In the genomic region with DNA sequence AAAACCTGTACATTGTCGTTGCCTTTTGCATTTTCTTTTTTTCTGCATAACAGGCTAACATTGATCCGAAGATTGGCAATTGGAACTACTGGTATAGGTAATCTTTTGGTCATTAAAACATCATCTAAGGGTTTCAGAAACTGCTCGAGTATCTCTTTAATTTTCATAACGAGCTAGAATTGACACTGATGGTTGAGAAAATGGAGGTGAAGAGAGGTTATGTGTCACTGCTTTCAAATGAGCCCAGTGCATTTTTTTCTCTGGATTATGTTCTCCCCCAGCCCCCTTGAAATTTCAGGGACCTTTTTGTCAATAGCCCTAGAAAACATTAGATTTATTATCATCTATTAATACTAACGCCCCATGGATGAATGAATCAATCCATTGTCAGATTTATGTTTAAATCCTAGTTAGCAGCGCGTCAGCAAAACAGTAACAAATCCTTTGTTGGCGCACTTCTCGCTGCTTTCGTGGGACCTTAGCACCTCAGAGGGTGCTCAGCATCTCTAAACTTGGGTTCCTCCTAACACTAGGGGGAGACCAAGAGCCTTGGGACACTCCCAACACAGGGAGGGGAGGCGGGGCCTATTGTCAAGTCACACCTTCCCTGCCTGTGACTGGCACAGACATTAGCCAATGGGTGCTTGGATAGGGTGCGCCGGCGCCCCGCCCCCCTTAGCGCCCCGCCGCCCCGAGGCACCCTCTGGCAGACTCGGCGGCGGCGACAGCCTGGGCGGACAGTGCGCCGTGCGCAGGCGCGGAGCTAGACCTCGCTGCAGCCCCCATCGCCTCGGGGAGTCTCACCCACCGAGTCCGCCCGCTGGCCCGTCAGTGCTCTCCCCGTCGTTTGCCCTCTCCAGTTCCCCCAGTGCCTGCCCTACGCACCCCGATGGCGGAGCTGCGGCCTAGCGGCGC, we compare ENCODE assay signal across 8 cellular contexts. TPM values are rescaled to one million over a fixed set of nuclear protein-coding genes. Genes with fewer than 3 reads are reported as not detected.
DNase-seq lines count a peak whose midpoint lies in the region; ATAC-seq and TF ChIP-seq lines count a peak whose summit lies in the region.

A gene (plus strand): TSS at position 709 of the 915 bp plus-strand sequence. CDS start 181 bp downstream, at position 890.

- peaks cover 7% of the 10 kb centered on the region for H3K4me1 ChIP-seq in right cardiac atrium (ENCODE audit: control insufficient read depth, insufficient read depth, low read length)
- H3K4me1 ChIP-seq in vagina, result peaks cover 72% of the 10 kb centered on the region

- H3K27me3 ChIP-seq in right cardiac atrium (ENCODE audit: control insufficient read depth, insufficient read depth) (no peaks in the 10 kb centered on the region), vagina (no peaks in the 10 kb centered on the region)

- ATAC-seq in HG02885 (IDR thresholded peaks at IDR 0.05; ENCODE audit: poor library complexity, unreplicated experiment), result peak; percentile 71
- peak; percentile 89 for ATAC-seq in right cardiac atrium

- H3K36me3 Mint-ChIP-seq in T-helper 1 cell treated with Interleukin-12 subunit alpha and Interleukin-12 subunit beta and Interleukin-4 antibody, amounts not matched to agents 30 μg/mL and 1 μg/mL, for 36 hours (ENCODE audit: low read depth), result peaks cover 7% of the 10 kb centered on the region

- DNase-seq in NCI-H1694 (lab: John Stamatoyannopoulos, UW) (peak; percentile 99), right cardiac atrium (peak; percentile 96 to 99 (median 98)), pulmonary artery endothelial cell (ENCODE audit: low read depth, low spot score) (peak; percentile 96), vagina (ENCODE audit: extremely low spot score in 2 of 2) (peak in 1 of 2 donors; percentile 99)

- peak within 1 kb of the TSS; percentile 81 for H3K27ac Mint-ChIP-seq in T-helper 1 cell treated with Interleukin-12 subunit alpha and Interleukin-12 subunit beta and Interleukin-4 antibody, amounts not matched to agents 30 μg/mL and 1 μg/mL, for 36 hours

- H3K4me3 Mint-ChIP-seq in T-helper 1 cell treated with Interleukin-12 subunit alpha and Interleukin-12 subunit beta and Interleukin-4 antibody, amounts not matched to agents 30 μg/mL and 1 μg/mL, for 36 hours, result no peak within 1 kb of the TSS

- intact Hi-C loops in right cardiac atrium (cut with DNase I) (loop anchor here in 1 of 4 donors (5.0 kb wide), 1 partner anchor 79 kb away; no protein-coding TSS in a partner anchor), vagina (cut with DNase I) (loop anchor here (5.0 kb wide), 2 partner anchors 79 to 139 kb away; a partner anchor contains a TSS)

- H3K4me1 Mint-ChIP-seq in T-helper 1 cell treated with Interleukin-12 subunit alpha and Interleukin-12 subunit beta and Interleukin-4 antibody, amounts not matched to agents 30 μg/mL and 1 μg/mL, for 36 hours (ENCODE audit: low read depth), result peaks cover 33% of the 10 kb centered on the region

- H3K36me3 ChIP-seq in vagina, result no peaks in the 10 kb centered on the region

- H3K27ac ChIP-seq in angular gyrus (ENCODE audit: low read depth, low read length), result peak within 1 kb of the TSS; percentile 78
- H3K27ac ChIP-seq in right cardiac atrium (ENCODE audit: low read length), result peak within 1 kb of the TSS; percentile 69
- peak within 1 kb of the TSS; percentile 97 for H3K27ac ChIP-seq in vagina

- H3K4me3 ChIP-seq in right cardiac atrium (ENCODE audit: low read length) (peak within 1 kb of the TSS; percentile 88), vagina (peak within 1 kb of the TSS; percentile 88 to 100)

- under 1% methylated on average over 44 of the region's 44 CpGs for WGBS in right cardiac atrium

- peak; percentile 63 to 95 (median 87) for TF ChIP-seq CTCF in vagina (IDR thresholded peaks at IDR 0.05)

- peak; percentile 87 for TF ChIP-seq POLR2A in GM15510 (IDR thresholded peaks at IDR 0.05; ENCODE audit: borderline replicate concordance, extremely low read depth, insufficient read length)
- TF ChIP-seq POLR2A in vagina (IDR thresholded peaks at IDR 0.05), result peak in 1 of 2 donors; percentile 67

- no peaks in the 10 kb centered on the region for H3K27me3 Mint-ChIP-seq in T-helper 1 cell treated with Interleukin-12 subunit alpha and Interleukin-12 subunit beta and Interleukin-4 antibody, amounts not matched to agents 30 μg/mL and 1 μg/mL, for 36 hours (ENCODE audit: low read depth)

- H3K9me3 Mint-ChIP-seq in T-helper 1 cell treated with Interleukin-12 subunit alpha and Interleukin-12 subunit beta and Interleukin-4 antibody, amounts not matched to agents 30 μg/mL and 1 μg/mL, for 36 hours, result no peaks in the 10 kb centered on the region

- H3K9me3 ChIP-seq in right cardiac atrium (ENCODE audit: control insufficient read depth, low read length) (no peaks in the 10 kb centered on the region), vagina (no peaks in the 10 kb centered on the region)

RNA-seq across cellular contexts. Expression of the gene that starts here (rescaled TPM):
- total RNA-seq in right cardiac atrium (10 to 100 TPM in 3 of 4 donors, 1 to 10 TPM in 1; 7.7 to 11.8 (median 11.4) TPM), pulmonary artery endothelial cell (2.8 and 2.9 TPM in 2 replicates), vagina (12.5 TPM)
- polyA plus RNA-seq in right cardiac atrium, result 6.7 TPM
